ENCODE assay signal across 17 cellular contexts in genomic region chr13:28440774-28441532, GRCh38. TPM values are rescaled to one million over a fixed set of nuclear protein-coding genes. Genes with fewer than 3 reads are reported as not detected.
DNase-seq lines count a peak whose midpoint lies in the region; FAIRE-seq and TF ChIP-seq lines count a peak whose summit lies in the region.
"Had no signal": no experiment of that assay in that cellular context is flagged by ENCODE, and none has a peak within 500 bp of the region (broad histone marks: within the 10 kb centered on the region; RNA-seq: fewer than 3 reads in every experiment).

No MANE protein-coding gene starts in this region.

- no peak overlapping the region for H3K27ac ChIP-seq in mesendoderm (ENCODE audit: low read depth, low read length)

- intact Hi-C loops in Calu3 (cut with micrococcal nuclease; ENCODE audit: unreplicated experiment), result no loop called here

- no peak overlapping the region for H4K8ac ChIP-seq in mesendoderm (ENCODE audit: low read depth, low read length)

- BruUV-seq in Calu3 (replicated peaks; lab: Mats Ljungman, UMichigan), result no TSS peak

- no peak overlapping the region for H3K4me2 ChIP-seq in mesendoderm (ENCODE audit: low read length)

- H3K18ac ChIP-seq in mesendoderm (ENCODE audit: low read length), result no peak overlapping the region

- peaks cover 2% of the 10 kb centered on the region for H3K9me3 Mint-ChIP-seq in Calu3 (ENCODE audit: low read depth, unreplicated experiment)

- H3K36me3 Mint-ChIP-seq in Calu3 (ENCODE audit: insufficient read depth, unreplicated experiment), result no peaks in the 10 kb centered on the region
- H3K36me3 Mint-ChIP-seq: T-cell had no signal

- H2BK5ac ChIP-seq in mesendoderm (ENCODE audit: low read length), result no peak overlapping the region

- no peaks in the 10 kb centered on the region for H3K36me3 ChIP-seq in mesendoderm (ENCODE audit: control insufficient read depth, insufficient read depth, low read length)
- H3K36me3 ChIP-seq: BE2C had no signal

- no peak overlapping the region for H2BK15ac ChIP-seq in mesendoderm (replicated peaks; ENCODE audit: low read depth)

- DNase-seq in GM19239 (ENCODE audit: insufficient read length, low spot score) (no peak), dermis blood vessel endothelial cell (peak; percentile 77), mesendoderm (no peak), Calu3 (no peak), NCI-H2171 treated with DMSO at 0.1 percent for 48 hours (lab: John Stamatoyannopoulos, UW) (no peak), NCI-H1417 (lab: John Stamatoyannopoulos, UW) (no peak)
- DNase-seq: BE2C; CD8-positive, alpha-beta memory T cell; DMS 273 treated with DMSO at 0.1 percent for 48 hours; Karpas-422; MV-4-11; NCI-H1436; NCI-H2081; NCI-H345; T-cell had no signal

- no peaks in the 10 kb centered on the region for H3K4me1 Mint-ChIP-seq in Calu3 (ENCODE audit: low read depth, unreplicated experiment)
- H3K4me1 Mint-ChIP-seq: CD8-positive, alpha-beta memory T cell; T-cell had no signal

- no peak overlapping the region for H3K4me3 Mint-ChIP-seq in Calu3 (ENCODE audit: low read depth, unreplicated experiment)
- H3K4me3 Mint-ChIP-seq: CD8-positive, alpha-beta memory T cell; T-cell had no signal

- H3K27me3 Mint-ChIP-seq in Calu3 (ENCODE audit: unreplicated experiment), result peaks cover 60% of the 10 kb centered on the region

- H3K4me1 ChIP-seq in mesendoderm (ENCODE audit: control insufficient read depth, low read depth, low read length), result peaks cover 16% of the 10 kb centered on the region
- H3K4me1 ChIP-seq: BE2C had no signal

- no CpG with 5 or more reads among the region's 5 CpGs for WGBS in mesendoderm (ENCODE audit: extremely low coverage, insufficient coverage, low lambda C conversion rate)

- no peaks in the 10 kb centered on the region for H3K79me1 ChIP-seq in mesendoderm (ENCODE audit: low read length)

- H3K79me2 ChIP-seq in mesendoderm (ENCODE audit: control insufficient read depth, insufficient read depth, low read length), result no peaks in the 10 kb centered on the region

- no peak overlapping the region for H2AK5ac ChIP-seq in mesendoderm (ENCODE audit: low read length)

- H3K9ac ChIP-seq in mesendoderm (ENCODE audit: low read length), result no peak overlapping the region

- H4K5ac ChIP-seq in mesendoderm (ENCODE audit: low read length), result no peak overlapping the region

- no peak overlapping the region for H3K4me3 ChIP-seq in mesendoderm (ENCODE audit: low read length)

- H3K23ac ChIP-seq in mesendoderm (ENCODE audit: low read length), result peak overlapping the region; percentile 20

- H3K27ac Mint-ChIP-seq in Calu3 (ENCODE audit: unreplicated experiment), result no peak overlapping the region
- H3K27ac Mint-ChIP-seq: CD8-positive, alpha-beta memory T cell; T-cell had no signal

- peak; percentile 45 for FAIRE-seq in GM19239 (lab: Jason Lieb, UNC)
- FAIRE-seq: GM12891 had no signal

- no peak overlapping the region for H3K56ac ChIP-seq in mesendoderm (ENCODE audit: low read length)

- CTCF ChIA-PET in Calu3 (lab: Charles Lee), result no interaction called here

- TF ChIP-seq RAD21 in Ishikawa (IDR thresholded peaks at IDR 0.05; ENCODE audit: low read depth), result no peak

- no peak for TF ChIP-seq CTCF in Calu3 (IDR thresholded peaks at IDR 0.05; ENCODE audit: unreplicated experiment)

- no peak overlapping the region for H3K4ac ChIP-seq in mesendoderm (ENCODE audit: low read depth, low read length)

- TF ChIP-seq EP300 in Ishikawa (IDR thresholded peaks at IDR 0.05; ENCODE audit: borderline replicate concordance), result no peak

- no peaks in the 10 kb centered on the region for H3K27me3 ChIP-seq in mesendoderm (ENCODE audit: insufficient read depth, low read length, poor library complexity)
- H3K27me3 ChIP-seq: BE2C had no signal

- no peak overlapping the region for H2BK120ac ChIP-seq in mesendoderm (ENCODE audit: low read depth, low read length)

TF ChIP-seq in Ishikawa, 13 proteins besides CTCF, POLR2A, EP300 and RAD21:
- TF ChIP-seq, protein P1, sequence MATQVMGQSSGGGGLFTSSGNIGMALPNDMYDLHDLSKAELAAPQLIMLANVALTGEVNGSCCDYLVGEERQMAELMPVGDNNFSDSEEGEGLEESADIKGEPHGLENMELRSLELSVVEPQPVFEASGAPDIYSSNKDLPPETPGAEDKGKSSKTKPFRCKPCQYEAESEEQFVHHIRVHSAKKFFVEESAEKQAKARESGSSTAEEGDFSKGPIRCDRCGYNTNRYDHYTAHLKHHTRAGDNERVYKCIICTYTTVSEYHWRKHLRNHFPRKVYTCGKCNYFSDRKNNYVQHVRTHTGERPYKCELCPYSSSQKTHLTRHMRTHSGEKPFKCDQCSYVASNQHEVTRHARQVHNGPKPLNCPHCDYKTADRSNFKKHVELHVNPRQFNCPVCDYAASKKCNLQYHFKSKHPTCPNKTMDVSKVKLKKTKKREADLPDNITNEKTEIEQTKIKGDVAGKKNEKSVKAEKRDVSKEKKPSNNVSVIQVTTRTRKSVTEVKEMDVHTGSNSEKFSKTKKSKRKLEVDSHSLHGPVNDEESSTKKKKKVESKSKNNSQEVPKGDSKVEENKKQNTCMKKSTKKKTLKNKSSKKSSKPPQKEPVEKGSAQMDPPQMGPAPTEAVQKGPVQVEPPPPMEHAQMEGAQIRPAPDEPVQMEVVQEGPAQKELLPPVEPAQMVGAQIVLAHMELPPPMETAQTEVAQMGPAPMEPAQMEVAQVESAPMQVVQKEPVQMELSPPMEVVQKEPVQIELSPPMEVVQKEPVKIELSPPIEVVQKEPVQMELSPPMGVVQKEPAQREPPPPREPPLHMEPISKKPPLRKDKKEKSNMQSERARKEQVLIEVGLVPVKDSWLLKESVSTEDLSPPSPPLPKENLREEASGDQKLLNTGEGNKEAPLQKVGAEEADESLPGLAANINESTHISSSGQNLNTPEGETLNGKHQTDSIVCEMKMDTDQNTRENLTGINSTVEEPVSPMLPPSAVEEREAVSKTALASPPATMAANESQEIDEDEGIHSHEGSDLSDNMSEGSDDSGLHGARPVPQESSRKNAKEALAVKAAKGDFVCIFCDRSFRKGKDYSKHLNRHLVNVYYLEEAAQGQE (IDR thresholded peaks at IDR 0.05; ENCODE audit: low read depth), result no peak
- TF ChIP-seq TCF12 (IDR thresholded peaks at IDR 0.05; ENCODE audit: low read depth) (no peak), NFIC (IDR thresholded peaks at IDR 0.05) (0 out of 2 replicates have a peak, but pooled peaks have one; percentile 16), TAF1 (IDR thresholded peaks at IDR 0.05; ENCODE audit: low read depth) (no peak)

RNA-seq across cellular contexts. Expression of gene FLT1, which starts 54.0 kb away (rescaled TPM):
- total RNA-seq in dermis blood vessel endothelial cell (74.7 and 82.9 TPM in 2 replicates), Calu3 (2022) (not detected in 2 replicates)
- 31.7 TPM for polyA plus RNA-seq in mesendoderm (2013, experiment 1 of 2)
- polyA plus RNA-seq in mesendoderm (2013, experiment 2 of 2), result 34.2 TPM
- polyA plus RNA-seq: CD8-positive, alpha-beta memory T cell had no signal

Comparison
In these comparisons a context has a peak if more than half of its experiments do, and no peak if none do; other contexts are left out.
1. RNA of gene FLT1, which starts 54.0 kb away (total RNA-seq): 74.7 to 82.9 TPM in dermis blood vessel endothelial cell; not detected in Calu3; every median in the first group is over 10 times any median in the second.